In the genomic region with DNA sequence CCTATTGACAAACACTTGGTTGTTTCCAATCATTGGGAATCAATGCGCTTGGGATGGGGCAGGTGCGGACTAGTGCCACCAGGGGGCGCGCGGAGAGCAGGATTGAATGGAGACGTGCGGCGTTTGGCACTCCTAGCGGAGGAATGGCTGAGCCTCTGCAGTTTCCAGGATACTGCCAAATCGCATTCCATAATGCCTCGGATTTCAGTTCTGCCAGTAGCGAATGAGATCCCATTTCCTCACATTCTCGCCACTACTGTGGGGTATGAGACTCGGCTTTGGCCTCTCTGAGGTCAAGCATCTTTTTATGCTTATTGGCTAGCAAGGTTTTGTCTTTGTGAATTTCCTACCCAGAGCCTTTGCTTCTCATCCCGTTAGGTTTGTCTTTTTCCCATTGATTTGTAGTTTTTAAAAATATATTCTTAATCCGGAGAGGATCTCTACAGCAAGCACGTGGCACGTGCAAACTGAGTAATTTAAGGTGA, we compare ENCODE assay signal across 8 cellular contexts. TPM values are rescaled to one million over a fixed set of nuclear protein-coding genes. Genes with fewer than 3 reads are reported as not detected.
A peak's percentile ranks its signal among the peaks of the same experiment; 100 is the strongest.
DNase-seq lines count a peak whose midpoint lies in the region; ATAC-seq, FAIRE-seq and TF ChIP-seq lines count a peak whose summit lies in the region.

No MANE protein-coding gene starts in this region.

- 13 to 25% methylated on average over 18 of the region's 18 CpGs for WGBS in pancreas, 2 donors

- DNase-seq in AG08396 (ENCODE audit: low spot score) (peak; percentile 87), HuH-7 (ENCODE audit: low spot score) (peak; percentile 66), RPMI7951 (ENCODE audit: low read depth) (peak; percentile 80), frontal cortex (ENCODE audit: low spot score in 2 of 2) (peak; percentile 78 to 84), pancreas (peak; percentile 63 to 92 (median 84)), type B pancreatic cell (ENCODE audit: extremely low spot score, unreplicated experiment) (peak; percentile 77)
- DNase-seq in activated gamma-delta T cell treated with anti-CD3 and anti-CD28 coated beads, Interleukin-2, amount 50 U/mL, for 16 hours (ENCODE audit: low read depth), result peak; percentile 68

- no peak overlapping the region for H3K27ac ChIP-seq in pancreas

- TF ChIP-seq CTCF in pancreas (IDR thresholded peaks at IDR 0.05) (peak; percentile 76 to 92 (median 82)), type B pancreatic cell (conservative IDR thresholded peaks at IDR 0.05) (peak; percentile 89)

- peaks cover 3% of the 10 kb centered on the region for H3K36me3 Mint-ChIP-seq in type B pancreatic cell

- no peaks in the 10 kb centered on the region for H3K36me3 ChIP-seq in pancreas

- H3K9me3 Mint-ChIP-seq in type B pancreatic cell, result no peaks in the 10 kb centered on the region

- H3K4me3 Mint-ChIP-seq in type B pancreatic cell, result no peak overlapping the region

- no peaks in the 10 kb centered on the region for H3K27me3 ChIP-seq in pancreas

- H3K9me3 ChIP-seq in pancreas, result no peaks in the 10 kb centered on the region

- H3K4me1 ChIP-seq in pancreas, result no peaks in the 10 kb centered on the region

- H3K27me3 Mint-ChIP-seq in type B pancreatic cell, result no peaks in the 10 kb centered on the region

- H3K4me3 ChIP-seq in pancreas, result no peak overlapping the region

- no peak overlapping the region for H3K27ac Mint-ChIP-seq in type B pancreatic cell

- ATAC-seq in GM18907 (IDR thresholded peaks at IDR 0.05; ENCODE audit: unreplicated experiment) (peak; percentile 85), pancreas (peak; percentile 97 to 100 (median 99))

- H3K4me1 Mint-ChIP-seq in type B pancreatic cell (ENCODE audit: unreplicated experiment), result no peaks in the 10 kb centered on the region

- intact Hi-C loops in pancreas (cut with DNase I), result loop anchor here in 2 of 3 donors (5.0 kb wide), 1 partner anchor 121 kb away; no protein-coding TSS in a partner anchor

- FAIRE-seq in frontal cortex (lab: Jason Lieb, UNC) (no peak), pancreas (lab: Jason Lieb, UNC) (peak; percentile 63)

RNA-seq across cellular contexts. Expression of gene CLDN34, which starts 28.7 kb away (rescaled TPM):
- 0.29 TPM in 1 of 2 replicates, not detected in the other for total RNA-seq in RPMI7951 (2014; rRNA removed; shearing (Covaris generic))
- total RNA-seq in frontal cortex (not detected), pancreas (under 1 TPM in 5 of 6 donors, not detected in 1; 0.19 to 0.32 (median 0.24) TPM), type B pancreatic cell (ENCODE audit: low replicate concordance) (0.86 TPM in 1 of 2 replicates, not detected in the other)
- under 1 TPM; 0.30 to 0.40 TPM for polyA plus RNA-seq in pancreas
